8 cellular contexts compared by ENCODE assay signal in the genomic region with DNA sequence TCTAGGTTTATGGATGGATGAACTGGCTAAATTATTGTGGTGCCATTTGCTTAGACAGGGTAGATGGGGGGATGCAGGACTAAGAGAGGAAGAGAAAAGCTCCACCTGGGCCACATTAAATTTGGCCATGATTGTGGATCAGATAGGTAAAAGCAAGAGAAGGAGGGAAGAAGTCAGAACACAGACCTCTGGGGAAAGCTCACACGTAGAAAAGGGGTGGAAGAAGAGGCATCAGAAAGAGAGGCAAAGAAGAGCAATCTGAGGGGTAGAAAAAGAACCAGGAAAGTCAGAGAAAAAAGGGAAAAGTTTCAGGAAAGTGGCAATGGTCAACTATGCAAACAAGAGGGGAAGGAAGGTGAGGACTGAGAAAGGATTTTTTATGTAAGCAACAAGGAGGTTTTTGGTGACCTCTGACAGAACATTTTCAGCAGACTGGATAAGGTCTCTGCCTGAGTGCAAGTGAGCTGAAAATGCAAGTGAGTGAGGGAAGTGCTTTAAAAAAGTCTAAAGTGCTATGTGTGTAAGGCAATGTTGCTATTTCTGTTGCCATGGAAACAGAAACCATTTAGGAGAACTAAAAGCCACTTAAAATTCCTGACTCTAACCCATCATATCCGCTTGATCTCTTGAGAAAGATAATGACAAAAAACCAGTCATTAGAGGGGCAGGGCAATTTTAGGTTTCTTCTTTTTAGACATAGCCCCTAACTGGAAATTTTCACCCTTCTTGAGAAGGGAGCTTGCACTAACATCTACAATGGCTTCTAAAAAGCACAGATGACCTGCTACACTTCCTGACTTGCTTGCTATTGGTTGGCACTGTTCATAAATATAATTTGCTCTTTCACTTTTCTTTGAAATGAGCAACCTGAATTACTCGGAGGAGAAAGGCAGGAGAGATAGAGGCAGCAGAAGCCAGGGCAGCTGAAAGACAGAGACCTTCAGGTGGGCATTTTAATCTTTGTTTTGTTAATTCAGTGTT. TPM values are rescaled to one million over a fixed set of nuclear protein-coding genes. Genes with fewer than 3 reads are reported as not detected.
DNase-seq lines count a peak whose midpoint lies in the region; ATAC-seq and TF ChIP-seq lines count a peak whose summit lies in the region.

A gene with protein sequence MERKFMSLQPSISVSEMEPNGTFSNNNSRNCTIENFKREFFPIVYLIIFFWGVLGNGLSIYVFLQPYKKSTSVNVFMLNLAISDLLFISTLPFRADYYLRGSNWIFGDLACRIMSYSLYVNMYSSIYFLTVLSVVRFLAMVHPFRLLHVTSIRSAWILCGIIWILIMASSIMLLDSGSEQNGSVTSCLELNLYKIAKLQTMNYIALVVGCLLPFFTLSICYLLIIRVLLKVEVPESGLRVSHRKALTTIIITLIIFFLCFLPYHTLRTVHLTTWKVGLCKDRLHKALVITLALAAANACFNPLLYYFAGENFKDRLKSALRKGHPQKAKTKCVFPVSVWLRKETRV (plus strand): TSS at position 856 of the 981 bp plus-strand sequence. CDS start 52,889 bp downstream, outside the sequence.

- H3K9me3 ChIP-seq in OCI-LY3 (ENCODE audit: insufficient read depth, low read length) (no peaks in the 10 kb centered on the region), OCI-LY7 (ENCODE audit: low read length) (no peaks in the 10 kb centered on the region)

- H3K4me3 ChIP-seq in GM12864 (ENCODE audit: low read depth, low read length) = no peak within 1 kb of the TSS
- no peak within 1 kb of the TSS for H3K4me3 ChIP-seq in HFF-Myc (replicated peaks; ENCODE audit: low read depth, low read length)
- H3K4me3 ChIP-seq in OCI-LY3 (ENCODE audit: low read length) = peak within 1 kb of the TSS; percentile 51
- no peak within 1 kb of the TSS for H3K4me3 ChIP-seq in OCI-LY7 (ENCODE audit: low read depth, low read length, poor library complexity, severe bottlenecking)

- H3K4me2 ChIP-seq in OCI-LY3 (ENCODE audit: low read length) = peak within 1 kb of the TSS; percentile 62
- no peak within 1 kb of the TSS for H3K4me2 ChIP-seq in OCI-LY7 (ENCODE audit: low read length)

- H2AFZ ChIP-seq in OCI-LY3 (ENCODE audit: low read depth, low read length) (peak within 1 kb of the TSS; percentile 86), OCI-LY7 (ENCODE audit: low read length) (no peak within 1 kb of the TSS)

- ATAC-seq in omental fat pad (ENCODE audit: low FRiP score) = peak; percentile 49

- CTCF ChIA-PET in OCI-LY7 (lab: Charles Lee; ENCODE audit: unreplicated experiment) = no interaction called here

- H3K36me3 ChIP-seq in OCI-LY3 (replicated peaks; ENCODE audit: low read depth, low read length) (no peaks in the 10 kb centered on the region), OCI-LY7 (ENCODE audit: insufficient read depth, low read length) (no peaks in the 10 kb centered on the region)

- DNase-seq in GM12864 (ENCODE audit: low read depth) = peak; percentile 25
- DNase-seq in HFF-Myc (ENCODE audit: extremely low read depth, low read depth) = peak; percentile 56
- DNase-seq in epidermal melanocyte (ENCODE audit: insufficient read length, low spot score) = peak; percentile 23
- DNase-seq in omental fat pad (ENCODE audit: low spot score) = no peak
- no peak for DNase-seq in NCI-H774 (lab: John Stamatoyannopoulos, UW)
- DNase-seq in 8988T = no peak
- no peak for DNase-seq in OCI-LY7 (ENCODE audit: low spot score)

- intact Hi-C loops in OCI-LY7 (cut with micrococcal nuclease; ENCODE audit: unreplicated experiment) = no loop called here

- POLR2A ChIA-PET in OCI-LY7 (lab: Charles Lee) = no interaction called here

- H3K9ac ChIP-seq in OCI-LY3 (ENCODE audit: low read length) = peak within 1 kb of the TSS; percentile 5; the same call in 1 of the 2 replicates

- H3K27me3 ChIP-seq in OCI-LY3 (ENCODE audit: low read depth, low read length) = no peaks in the 10 kb centered on the region

- H3K79me2 ChIP-seq in OCI-LY3 (ENCODE audit: low read length) (no peaks in the 10 kb centered on the region), OCI-LY7 (ENCODE audit: insufficient read depth, low read depth, low read length) (no peaks in the 10 kb centered on the region)

- H3K27ac ChIP-seq in OCI-LY3 (ENCODE audit: low read length) = peak within 1 kb of the TSS; percentile 13
- no peak within 1 kb of the TSS for H3K27ac ChIP-seq in OCI-LY7 (ENCODE audit: low read depth, low read length, poor library complexity, severe bottlenecking)

- no peak for TF ChIP-seq CTCF in GM12864 (IDR thresholded peaks at IDR 0.05; ENCODE audit: low read depth, low read length, missing control alignments)
- no peak for TF ChIP-seq CTCF in HFF-Myc (IDR thresholded peaks at IDR 0.05; ENCODE audit: low read depth, low read length, missing control alignments)
- TF ChIP-seq CTCF in OCI-LY3 (IDR thresholded peaks at IDR 0.05; ENCODE audit: low read depth, low read length) = no peak
- TF ChIP-seq CTCF in omental fat pad (IDR thresholded peaks at IDR 0.05) = no peak
- no peak for TF ChIP-seq CTCF in OCI-LY7 (conservative IDR thresholded peaks at IDR 0.05; ENCODE audit: low read length)

- BruUV-seq in OCI-LY7 (replicated peaks; lab: Mats Ljungman, UMichigan) = no TSS peak

- no peaks in the 10 kb centered on the region for H3K9me2 ChIP-seq in OCI-LY7 (ENCODE audit: insufficient read depth, low read length)

- H3K4me1 ChIP-seq in OCI-LY3 (ENCODE audit: low read length) (peaks cover 32% of the 10 kb centered on the region), OCI-LY7 (ENCODE audit: insufficient read depth, low read length, poor library complexity, severe bottlenecking) (no peaks in the 10 kb centered on the region)

- H4K20me1 ChIP-seq in OCI-LY3 (ENCODE audit: insufficient read depth, low read length) (no peaks in the 10 kb centered on the region), OCI-LY7 (ENCODE audit: insufficient read depth, low read length) (no peaks in the 10 kb centered on the region)

RNA-seq across cellular contexts. Expression of the gene that starts here (rescaled TPM):
- 1 to 10 TPM in 3 of 4 donors, under 1 TPM in 1; 0.31 to 4.4 (median 2.6) TPM for total RNA-seq in omental fat pad
- 0.09 TPM in 1 of 2 replicates, not detected in the other for total RNA-seq in OCI-LY7 (2014; rRNA removed; shearing (Covaris generic))
- total RNA-seq in OCI-LY7 (2022) = not detected in 2 replicates

Comparison
In these comparisons a context has a peak if more than half of its experiments do, and no peak if none do; other contexts are left out.
1. DNase-seq: peak in GM12864 (single experiment), HFF-Myc (single experiment) and epidermal melanocyte (single experiment); none in omental fat pad (single experiment), NCI-H774 (single experiment), 8988T (single experiment) and OCI-LY7 (single experiment).